Comparison of ENCODE assay signal across 15 cellular contexts in the genomic region with DNA sequence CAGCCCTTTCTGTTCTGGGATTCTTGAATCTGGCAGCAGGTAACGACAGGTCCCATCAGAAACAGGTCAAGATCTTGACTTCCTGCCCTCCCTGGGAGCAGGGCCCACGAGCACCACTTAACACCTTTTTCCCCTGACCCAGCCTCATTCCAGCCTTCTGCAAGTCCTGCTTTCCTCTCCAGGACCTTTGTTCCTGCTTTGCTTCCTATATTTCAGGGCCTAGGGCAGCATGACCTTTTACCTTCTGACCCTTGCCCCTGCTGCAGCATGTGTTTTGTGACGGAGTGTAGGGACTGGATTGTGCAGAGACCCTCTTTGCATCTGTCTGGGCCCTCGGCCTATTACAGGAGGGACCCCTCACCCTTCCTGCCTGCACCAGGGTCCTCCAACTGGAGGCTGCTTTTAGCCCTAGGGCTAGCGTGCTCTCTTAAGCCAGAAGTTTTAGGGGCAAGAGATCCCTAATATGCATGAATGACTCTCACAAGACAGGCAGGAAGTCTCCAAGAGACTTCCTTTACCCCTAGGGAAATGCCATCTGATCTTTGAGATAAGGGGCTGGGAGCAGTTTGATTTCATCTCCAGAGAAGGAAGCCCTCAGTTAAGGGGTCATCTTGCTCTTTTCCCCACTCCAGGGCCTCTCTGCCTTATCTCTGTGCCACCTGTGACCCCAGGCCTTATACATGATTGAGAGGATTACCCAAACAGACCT.
DNase-seq lines count a peak whose midpoint lies in the region; ATAC-seq and TF ChIP-seq lines count a peak whose summit lies in the region.
"Had no signal": no experiment of that assay in that cellular context is flagged by ENCODE, and none has a peak within 500 bp of the region (broad histone marks: within the 10 kb centered on the region; RNA-seq: fewer than 3 reads in every experiment).

No MANE protein-coding gene starts in this region.

- H3K4me1 ChIP-seq in right atrium auricular region (peaks cover 0 to 36% of the 10 kb centered on the region in 2 donors), smooth muscle cell (ENCODE audit: low read depth) (peaks cover 17% of the 10 kb centered on the region)

- no peak for ATAC-seq in T-helper 17 cell

- H3K9me3 ChIP-seq in T-helper 17 cell (ENCODE audit: control insufficient read depth, low read length, poor library complexity, severe bottlenecking): peaks cover 3% of the 10 kb centered on the region
- H3K9me3 ChIP-seq in right atrium auricular region: peaks cover 0 to 8% of the 10 kb centered on the region in 2 donors
- H3K9me3 ChIP-seq in smooth muscle cell (replicated peaks; ENCODE audit: low read depth): no peaks in the 10 kb centered on the region

- H4K20me1 ChIP-seq in smooth muscle cell (ENCODE audit: low read depth): no peaks in the 10 kb centered on the region

- H3K27me3 Mint-ChIP-seq in T-helper 17 cell: no peaks in the 10 kb centered on the region

- peaks cover 4% of the 10 kb centered on the region for H3K36me3 ChIP-seq in right atrium auricular region
- H3K36me3 ChIP-seq in smooth muscle cell (ENCODE audit: low read depth): peaks cover 9% of the 10 kb centered on the region

- H3K4me3 Mint-ChIP-seq in T-helper 17 cell: no peak overlapping the region

- H3K27ac Mint-ChIP-seq in T-helper 17 cell: peak overlapping the region; percentile 39

- H3K27me3 ChIP-seq in right atrium auricular region (no peaks in the 10 kb centered on the region), smooth muscle cell (ENCODE audit: low read depth) (no peaks in the 10 kb centered on the region)

- H3K4me2 ChIP-seq in smooth muscle cell: no peak overlapping the region

- peaks cover 2% of the 10 kb centered on the region for H3K36me3 Mint-ChIP-seq in T-helper 17 cell (ENCODE audit: low read depth)

- H3K4me1 Mint-ChIP-seq in T-helper 17 cell: peaks cover 17% of the 10 kb centered on the region

- no peak overlapping the region for H2AFZ ChIP-seq in smooth muscle cell (ENCODE audit: low read depth)

- peaks cover 10% of the 10 kb centered on the region for H3F3A ChIP-seq in smooth muscle cell (ENCODE audit: low read depth)

- DNase-seq in COLO829 (ENCODE audit: low spot score) (peak; percentile 19), T-helper 17 cell (no peak), right atrium auricular region (ENCODE audit: low spot score) (no peak), smooth muscle cell (lab: John Stamatoyannopoulos, UW; ENCODE audit: unreplicated experiment) (no peak), putamen (ENCODE audit: low spot score) (no peak), HT-29 (ENCODE audit: low spot score) (no peak), DMS153 (lab: John Stamatoyannopoulos, UW) (no peak), SW480 (ENCODE audit: low spot score) (no peak)
- DNase-seq: activated effector memory CD4-positive, alpha-beta T cell treated with anti-CD3 and anti-CD28 coated beads, Interleukin-2, amount 50 U/mL, for 16 hours; Calu3; foreskin melanocyte; HCEC 1CT; mesenchymal stem cell; NCI-H2227 treated with DMSO at 0.1 percent for 48 hours had no signal

- H3K4me3 ChIP-seq in right atrium auricular region (no peak overlapping the region), smooth muscle cell (no peak overlapping the region)

- peak overlapping the region; percentile 71 to 80 for H3K27ac ChIP-seq in right atrium auricular region
- H3K27ac ChIP-seq in smooth muscle cell (ENCODE audit: low read depth): peak overlapping the region; percentile 87
- H3K27ac ChIP-seq: VCaP had no signal

- no peak for TF ChIP-seq CTCF in right atrium auricular region (IDR thresholded peaks at IDR 0.05)
- TF ChIP-seq CTCF in smooth muscle cell (IDR thresholded peaks at IDR 0.05; ENCODE audit: borderline replicate concordance, insufficient read depth, poor library complexity, severe bottlenecking): no peak

- 60% methylated on average over 5 of the region's 5 CpGs for WGBS in smooth muscle cell (ENCODE audit: low lambda C conversion rate)

- H3K79me2 ChIP-seq in smooth muscle cell (ENCODE audit: low read depth): peaks cover 3% of the 10 kb centered on the region

- no peak overlapping the region for H3K9ac ChIP-seq in smooth muscle cell (ENCODE audit: low read depth)
